8 cellular contexts compared by ENCODE assay signal in the genomic region with DNA sequence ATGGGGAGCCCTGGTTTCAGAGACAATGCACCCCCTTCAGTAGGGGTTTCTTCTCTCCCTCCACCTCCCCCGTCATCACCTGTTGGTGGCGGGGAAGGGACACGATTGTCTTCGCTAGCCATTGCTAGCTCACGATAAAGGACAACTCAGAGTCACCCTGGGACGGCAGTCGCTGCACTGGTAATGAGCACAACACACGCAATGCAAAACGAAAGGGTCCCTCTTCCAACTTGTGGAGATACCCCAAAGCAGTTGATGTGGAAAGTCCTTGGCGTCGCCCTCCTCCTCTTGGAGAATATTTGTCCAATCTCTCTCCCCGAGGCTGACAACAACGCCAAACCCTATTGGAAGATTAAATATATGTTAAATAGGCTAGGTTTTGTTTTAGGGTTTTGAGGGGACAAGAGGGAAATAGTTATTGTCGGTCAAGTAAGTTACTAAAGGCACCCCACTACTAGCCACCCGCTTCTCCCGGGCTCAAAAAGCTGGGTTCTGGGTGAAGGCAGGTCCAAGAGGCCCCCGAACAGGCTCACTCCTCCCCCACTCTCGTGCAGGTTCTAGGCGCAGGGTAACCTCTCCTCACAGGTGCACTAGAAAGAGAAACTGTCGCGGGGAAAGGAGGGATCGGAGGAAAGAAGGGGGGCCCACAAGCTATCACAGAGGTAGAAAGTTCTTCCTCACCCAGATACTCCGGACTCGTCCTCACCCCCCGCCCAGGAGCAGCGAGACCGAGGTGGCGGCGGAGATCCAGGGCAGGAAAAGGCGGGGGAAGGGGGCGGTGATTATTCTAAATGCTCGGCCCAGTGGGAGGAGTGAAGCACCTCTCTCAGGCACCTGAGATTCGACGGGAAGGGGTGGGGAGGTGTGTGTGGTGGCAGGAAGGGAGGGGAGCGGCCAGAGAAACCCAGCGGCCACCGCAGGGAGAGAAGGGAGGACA. TPM values are rescaled to one million over a fixed set of nuclear protein-coding genes. Genes with fewer than 3 reads are reported as not detected.
A peak's percentile ranks its signal among the peaks of the same experiment; 100 is the strongest.
DNase-seq lines count a peak whose midpoint lies in the region; ATAC-seq and TF ChIP-seq lines count a peak whose summit lies in the region.

A gene with protein sequence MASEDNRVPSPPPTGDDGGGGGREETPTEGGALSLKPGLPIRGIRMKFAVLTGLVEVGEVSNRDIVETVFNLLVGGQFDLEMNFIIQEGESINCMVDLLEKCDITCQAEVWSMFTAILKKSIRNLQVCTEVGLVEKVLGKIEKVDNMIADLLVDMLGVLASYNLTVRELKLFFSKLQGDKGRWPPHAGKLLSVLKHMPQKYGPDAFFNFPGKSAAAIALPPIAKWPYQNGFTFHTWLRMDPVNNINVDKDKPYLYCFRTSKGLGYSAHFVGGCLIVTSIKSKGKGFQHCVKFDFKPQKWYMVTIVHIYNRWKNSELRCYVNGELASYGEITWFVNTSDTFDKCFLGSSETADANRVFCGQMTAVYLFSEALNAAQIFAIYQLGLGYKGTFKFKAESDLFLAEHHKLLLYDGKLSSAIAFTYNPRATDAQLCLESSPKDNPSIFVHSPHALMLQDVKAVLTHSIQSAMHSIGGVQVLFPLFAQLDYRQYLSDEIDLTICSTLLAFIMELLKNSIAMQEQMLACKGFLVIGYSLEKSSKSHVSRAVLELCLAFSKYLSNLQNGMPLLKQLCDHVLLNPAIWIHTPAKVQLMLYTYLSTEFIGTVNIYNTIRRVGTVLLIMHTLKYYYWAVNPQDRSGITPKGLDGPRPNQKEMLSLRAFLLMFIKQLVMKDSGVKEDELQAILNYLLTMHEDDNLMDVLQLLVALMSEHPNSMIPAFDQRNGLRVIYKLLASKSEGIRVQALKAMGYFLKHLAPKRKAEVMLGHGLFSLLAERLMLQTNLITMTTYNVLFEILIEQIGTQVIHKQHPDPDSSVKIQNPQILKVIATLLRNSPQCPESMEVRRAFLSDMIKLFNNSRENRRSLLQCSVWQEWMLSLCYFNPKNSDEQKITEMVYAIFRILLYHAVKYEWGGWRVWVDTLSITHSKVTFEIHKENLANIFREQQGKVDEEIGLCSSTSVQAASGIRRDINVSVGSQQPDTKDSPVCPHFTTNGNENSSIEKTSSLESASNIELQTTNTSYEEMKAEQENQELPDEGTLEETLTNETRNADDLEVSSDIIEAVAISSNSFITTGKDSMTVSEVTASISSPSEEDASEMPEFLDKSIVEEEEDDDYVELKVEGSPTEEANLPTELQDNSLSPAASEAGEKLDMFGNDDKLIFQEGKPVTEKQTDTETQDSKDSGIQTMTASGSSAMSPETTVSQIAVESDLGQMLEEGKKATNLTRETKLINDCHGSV (N-terminal part only) (minus strand): TSS at position 764 of the 937 bp plus-strand sequence. CDS start 642 bp downstream, at position 122.

- TF ChIP-seq CTCF in WERI-Rb-1 (IDR thresholded peaks at IDR 0.05; ENCODE audit: low read depth, low read length) (peak; percentile 22; the same call in 1 of the 2 replicates), breast epithelium (IDR thresholded peaks at IDR 0.05) (no peak), smooth muscle cell (IDR thresholded peaks at IDR 0.05; ENCODE audit: borderline replicate concordance, insufficient read depth, poor library complexity, severe bottlenecking) (no peak)

- TF ChIP-seq POLR2A in breast epithelium (IDR thresholded peaks at IDR 0.05): no peak

- H3K4me2 ChIP-seq in smooth muscle cell: peak within 1 kb of the TSS; percentile 91

- H3K4me1 ChIP-seq in breast epithelium (peaks cover 0 to 3% of the 10 kb centered on the region in 2 donors), smooth muscle cell (ENCODE audit: low read depth) (peaks cover 15% of the 10 kb centered on the region)

- H2AFZ ChIP-seq in smooth muscle cell (ENCODE audit: low read depth): peak within 1 kb of the TSS; percentile 98

- H4K20me1 ChIP-seq in smooth muscle cell (ENCODE audit: low read depth): peaks cover 9% of the 10 kb centered on the region

- no peaks in the 10 kb centered on the region for H3K27me3 ChIP-seq in WERI-Rb-1 (ENCODE audit: insufficient read depth, low read depth, severe bottlenecking)
- H3K27me3 ChIP-seq in breast epithelium: no peaks in the 10 kb centered on the region
- H3K27me3 ChIP-seq in smooth muscle cell (ENCODE audit: low read depth): no peaks in the 10 kb centered on the region

- H3K27ac ChIP-seq in WERI-Rb-1 (peak within 1 kb of the TSS; percentile 97), breast epithelium (peak within 1 kb of the TSS; percentile 97), smooth muscle cell (ENCODE audit: low read depth) (peak within 1 kb of the TSS; percentile 85)

- ATAC-seq in GM18861 (IDR thresholded peaks at IDR 0.05; ENCODE audit: unreplicated experiment) (peak; percentile 38), HG03103 (IDR thresholded peaks at IDR 0.05; ENCODE audit: low read depth, unreplicated experiment) (peak; percentile 62)

- H3K79me2 ChIP-seq in smooth muscle cell (ENCODE audit: low read depth): peaks cover 3% of the 10 kb centered on the region

- H3K36me3 ChIP-seq in WERI-Rb-1: peaks cover 20% of the 10 kb centered on the region
- H3K36me3 ChIP-seq in breast epithelium: no peaks in the 10 kb centered on the region
- H3K36me3 ChIP-seq in smooth muscle cell (ENCODE audit: low read depth): no peaks in the 10 kb centered on the region

- peak; percentile 43 for DNase-seq in 8988T
- DNase-seq in NCI-H2196 (lab: John Stamatoyannopoulos, UW; ENCODE audit: unreplicated experiment): peak; percentile 72
- DNase-seq in WERI-Rb-1: peak; percentile 96
- DNase-seq in breast epithelium (ENCODE audit: low spot score in 2 of 2): peak; percentile 83 to 86
- DNase-seq in iPS-NIHi7 (ENCODE audit: extremely low spot score): peak; percentile 88
- peak; percentile 54 for DNase-seq in smooth muscle cell (lab: John Stamatoyannopoulos, UW; ENCODE audit: unreplicated experiment)

- no peaks in the 10 kb centered on the region for H3F3A ChIP-seq in smooth muscle cell (ENCODE audit: low read depth)

- peak within 1 kb of the TSS; percentile 92 for H3K4me3 ChIP-seq in WERI-Rb-1 (ENCODE audit: low read depth, low read length)
- H3K4me3 ChIP-seq in breast epithelium: peak within 1 kb of the TSS; percentile 94 to 99 (median 97)
- peak within 1 kb of the TSS; percentile 98 for H3K4me3 ChIP-seq in smooth muscle cell

- intact Hi-C loops in breast epithelium (cut with DNase I; ENCODE audit: low total_unique reads): loop anchor here (10.0 kb wide), 1 partner anchor 80 kb away; a partner anchor contains a TSS

- peak within 1 kb of the TSS; percentile 87 for H3K9ac ChIP-seq in smooth muscle cell (ENCODE audit: low read depth)

- H3K9me3 ChIP-seq in WERI-Rb-1 (ENCODE audit: severe bottlenecking) (no peaks in the 10 kb centered on the region), breast epithelium (no peaks in the 10 kb centered on the region), smooth muscle cell (replicated peaks; ENCODE audit: low read depth) (no peaks in the 10 kb centered on the region)

- 2% methylated on average over 29 of the region's 37 CpGs for WGBS in smooth muscle cell (ENCODE audit: low lambda C conversion rate)

RNA-seq across cellular contexts. Expression of the gene that starts here (rescaled TPM):
- total RNA-seq in breast epithelium: 100 to 1,000 TPM in 1 of 3 donors, 10 to 100 TPM in 2; 26.9 to 138 (median 93.7) TPM
- total RNA-seq in smooth muscle cell: 22.0 and 26.2 TPM in 2 replicates
- 1.6 and 3.1 TPM in 2 replicates for polyA plus RNA-seq in smooth muscle cell

Comparison
In these comparisons a context has a peak if more than half of its experiments do, and no peak if none do; other contexts are left out.
1. Peak in every context shown above with its lines: DNase-seq, ATAC-seq, H3K4me3 ChIP-seq and H3K27ac ChIP-seq.
2. DNase-seq: peak in every context shown above with its lines; median percentile 96 in WERI-Rb-1; 88 in iPS-NIHi7; 84 in breast epithelium; 72 in NCI-H2196; 54 in smooth muscle cell; 43 in 8988T.